In the genomic region with DNA sequence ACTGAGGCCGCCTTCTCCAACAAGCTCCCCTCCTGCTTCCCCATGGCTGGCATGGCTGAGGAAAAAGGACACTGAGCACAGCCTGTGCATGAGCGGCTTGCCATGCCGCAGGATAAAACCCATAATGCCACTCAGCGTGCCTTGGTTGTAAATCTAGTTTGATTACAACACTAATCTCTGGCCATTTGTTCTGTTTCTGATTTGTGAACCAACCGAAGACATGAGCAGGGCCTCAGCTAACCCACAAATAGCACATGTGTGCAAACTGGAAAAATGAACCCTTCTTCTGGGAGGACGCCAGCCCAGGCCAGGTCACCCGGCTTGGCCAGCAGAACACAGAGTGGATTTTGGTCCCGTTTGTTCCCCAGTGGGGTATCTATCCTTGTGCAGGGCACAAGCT, we compare ENCODE assay signal across 9 cellular contexts. TPM values are rescaled to one million over a fixed set of nuclear protein-coding genes. Genes with fewer than 3 reads are reported as not detected.
DNase-seq lines count a peak whose midpoint lies in the region; ATAC-seq, FAIRE-seq and TF ChIP-seq lines count a peak whose summit lies in the region.
"Not testable (repeated sequence)": the region's sequence is repeated elsewhere in the genome, so short reads cannot be mapped to it uniquely, and the experiment has no call there.
"Had no signal": no experiment of that assay in that cellular context is flagged by ENCODE, and none has a peak within 500 bp of the region (broad histone marks: within the 10 kb centered on the region; RNA-seq: fewer than 3 reads in every experiment).

No MANE protein-coding gene starts in this region.

- not testable (repeated sequence) for H3K27me3 ChIP-seq in bronchial epithelial cell (ENCODE audit: control insufficient read depth, insufficient read depth, low read length); psoas muscle (ENCODE audit: insufficient read depth in 3 of 3, low read length in 2 of 3); skeletal muscle tissue (ENCODE audit: control insufficient read depth in 3 of 3, insufficient read depth in 3 of 3, low read length in 3 of 3)

- DNase-seq in MV-4-11 (lab: John Stamatoyannopoulos, UW) (peak; percentile 35), NOMO-1 treated with DMSO at 0.1 percent for 48 hours (lab: John Stamatoyannopoulos, UW; ENCODE audit: unreplicated experiment) (peak; percentile 44), psoas muscle (peak in 1 of 2 donors; percentile 79)
- DNase-seq in bronchial epithelial cell (ENCODE audit: low read depth); Right ventricle myocardium superior; left ventricle myocardium superior: not testable (repeated sequence)

- TF ChIP-seq CTCF in bronchial epithelial cell (IDR thresholded peaks at IDR 0.05; ENCODE audit: insufficient read depth, low read length, severe bottlenecking); psoas muscle (IDR thresholded peaks at IDR 0.05): not testable (repeated sequence)

- H3K36me3 ChIP-seq in bronchial epithelial cell (ENCODE audit: control insufficient read depth, insufficient read depth, low read length) = peaks cover 13% of the 10 kb centered on the region
- H3K36me3 ChIP-seq in psoas muscle (ENCODE audit: insufficient read depth in 1 of 2, low read depth in 1 of 2) = peaks cover 3 to 31% of the 10 kb centered on the region in 2 donors
- peaks cover 4 to 11% (median 4%) of the 10 kb centered on the region in 3 donors for H3K36me3 ChIP-seq in skeletal muscle tissue (ENCODE audit: control insufficient read depth in 3 of 3, insufficient read depth in 3 of 3, low read length in 3 of 3)

- not testable (repeated sequence) for H3K9me3 ChIP-seq in psoas muscle; skeletal muscle tissue (ENCODE audit: control insufficient read depth in 3 of 3, low read length in 3 of 3)

- intact Hi-C loops in Right ventricle myocardium superior (cut with DNase I); left ventricle myocardium superior (cut with micrococcal nuclease); psoas muscle (cut with DNase I): not testable (repeated sequence)

- WGBS in psoas muscle, 3 donors = 28 to 41% (median 33%) methylated on average over 8 of the region's 8 CpGs

- peak overlapping the region; percentile 73 for H3K27ac ChIP-seq in psoas muscle
- H3K27ac ChIP-seq in skeletal muscle tissue (ENCODE audit: low read depth, low read length) = peak overlapping the region; percentile 56

- peak; percentile 32 for FAIRE-seq in bronchial epithelial cell (lab: Jason Lieb, UNC)

- ATAC-seq in Right ventricle myocardium superior (ENCODE audit: poor library complexity) (peak; percentile 8), left ventricle myocardium superior (peak; percentile 37), psoas muscle (peak; percentile 88 to 92 (median 91))

- peak overlapping the region in 1 of 3 donors; percentile 60 for H3K9ac ChIP-seq in skeletal muscle tissue (ENCODE audit: low read depth in 1 of 3, low read length in 3 of 3)

- peaks cover 42% of the 10 kb centered on the region for H3K4me1 ChIP-seq in psoas muscle
- H3K4me1 ChIP-seq in skeletal muscle tissue (ENCODE audit: control insufficient read depth in 3 of 3, insufficient read depth in 3 of 3, low read length in 3 of 3) = peaks cover 32 to 51% (median 36%) of the 10 kb centered on the region in 3 donors

- H3K4me3 ChIP-seq in bronchial epithelial cell (ENCODE audit: low read depth, low read length); psoas muscle: not testable (repeated sequence)
- peak overlapping the region in 1 of 3 donors; percentile 29 for H3K4me3 ChIP-seq in skeletal muscle tissue (ENCODE audit: low read length in 3 of 3)

RNA-seq across cellular contexts. Expression of gene STX6, which starts 53.8 kb away (rescaled TPM):
- 42.6 and 56.3 TPM in 2 replicates for total RNA-seq in bronchial epithelial cell
- total RNA-seq in Right ventricle myocardium superior = 6.0 TPM
- 6.4 TPM for total RNA-seq in left ventricle myocardium superior
- 1 to 10 TPM; 5.2 to 8.3 (median 5.7) TPM for total RNA-seq in psoas muscle
- polyA plus RNA-seq in psoas muscle = 1 to 10 TPM; 3.4 to 4.5 (median 3.9) TPM
- 27.1 TPM for total RNA-seq in skeletal muscle tissue

RNA-seq across cellular contexts. Expression of gene KIAA1614, which starts 56.1 kb away (rescaled TPM):
- total RNA-seq in bronchial epithelial cell (0.38 and 0.79 TPM in 2 replicates), Right ventricle myocardium superior (7.1 TPM), left ventricle myocardium superior (7.0 TPM), psoas muscle (1 to 10 TPM in 2 of 4 donors, under 1 TPM in 2; 0.84 to 1.1 (median 0.95) TPM), skeletal muscle tissue (13.6 TPM)
- 1 to 10 TPM in 1 of 3 donors, under 1 TPM in 2; 0.45 to 1.6 (median 0.47) TPM for polyA plus RNA-seq in psoas muscle
- total RNA-seq: H4 had no signal
- polyA plus RNA-seq: CD4-positive, alpha-beta memory T cell had no signal

Comparison
In these comparisons a context has a peak if more than half of its experiments do, and no peak if none do; other contexts are left out.
1. ATAC-seq: peak in every context shown above with its lines; median percentile 91 in psoas muscle; 37 in left ventricle myocardium superior; 8 in Right ventricle myocardium superior.